ENCODE assay signal across 8 cellular contexts in the genomic region with DNA sequence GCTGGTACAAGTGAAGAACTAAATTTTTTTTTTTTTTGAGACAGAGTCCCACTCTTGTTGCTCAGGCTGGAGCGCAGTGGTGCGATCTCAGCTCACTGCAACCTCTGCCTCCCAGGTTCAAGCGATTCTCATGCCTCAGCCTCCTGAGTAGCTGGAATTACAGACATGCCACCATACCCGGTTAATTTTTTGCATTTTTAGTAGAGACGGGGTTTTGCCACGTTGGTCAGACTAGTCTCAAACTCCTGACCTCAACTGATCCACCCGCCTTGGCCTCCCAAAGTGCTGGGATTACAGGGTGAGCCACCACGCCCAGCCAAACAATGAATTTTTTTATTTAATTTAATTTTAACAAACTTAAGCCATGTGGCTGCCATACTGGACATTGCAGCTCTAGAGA. TPM values are rescaled to one million over a fixed set of nuclear protein-coding genes. Genes with fewer than 3 reads are reported as not detected.
A peak's percentile ranks its signal among the peaks of the same experiment; 100 is the strongest.
DNase-seq lines count a peak whose midpoint lies in the region; ATAC-seq, FAIRE-seq and TF ChIP-seq lines count a peak whose summit lies in the region.
"Not testable (repeated sequence)": the region's sequence is repeated elsewhere in the genome, so short reads cannot be mapped to it uniquely, and the experiment has no call there.

No MANE protein-coding gene starts in this region.

- H3K4me1 ChIP-seq in A549 = peaks cover 43% of the 10 kb centered on the region
- H3K4me1 ChIP-seq in GM12878 (ENCODE audit: control insufficient read depth, insufficient read depth, low read length) = peaks cover 25% of the 10 kb centered on the region; the same call in 1 of the 2 replicates
- H3K4me1 ChIP-seq in mesenchymal stem cell (ENCODE audit: control insufficient read depth, insufficient read depth, low read depth, low read length) = peaks cover 19% of the 10 kb centered on the region
- not testable (repeated sequence) for H3K4me1 ChIP-seq in rectal smooth muscle tissue (ENCODE audit: control insufficient read depth, insufficient read depth, low read length)

- TF ChIP-seq RAD21 in A549 (conservative IDR thresholded peaks at IDR 0.05 in 1 of 2, IDR thresholded peaks at IDR 0.05 in 1 of 2); GM12878 (IDR thresholded peaks at IDR 0.05; ENCODE audit: insufficient read depth, low read depth, low read length): not testable (repeated sequence)

- not testable (repeated sequence) for H3K14ac ChIP-seq in mesenchymal stem cell (ENCODE audit: low read length in 2 of 2)

- H3K79me2 ChIP-seq in GM12878 (ENCODE audit: control insufficient read depth, insufficient read depth, low read length) = peaks cover 78% of the 10 kb centered on the region

- H2BK5ac ChIP-seq in mesenchymal stem cell (ENCODE audit: low read depth, low read length, poor library complexity, severe bottlenecking) = not testable (repeated sequence)

- peak overlapping the region; percentile 84 for H3K4me3 Mint-ChIP-seq in activated CD4-positive, alpha-beta T cell treated with anti-CD3 and anti-CD28 coated beads, Interleukin-2, amount 10 ng/mL, durations not matched to agents 24 days and 14 days

- H3K4me1 Mint-ChIP-seq in activated CD4-positive, alpha-beta T cell treated with anti-CD3 and anti-CD28 coated beads, Interleukin-2, amount 10 ng/mL, durations not matched to agents 24 days and 14 days = peaks cover 27% of the 10 kb centered on the region

- H3K27me3 Mint-ChIP-seq in activated CD4-positive, alpha-beta T cell treated with anti-CD3 and anti-CD28 coated beads, Interleukin-2, amount 10 ng/mL, durations not matched to agents 24 days and 14 days = not testable (repeated sequence)

- H3K9ac ChIP-seq in GM12878 (ENCODE audit: control insufficient read depth, insufficient read depth, low read length) (peak overlapping the region; percentile 70), mesenchymal stem cell (ENCODE audit: low read length) (peak overlapping the region; percentile 99)
- H3K9ac ChIP-seq in rectal smooth muscle tissue (ENCODE audit: low read length) = not testable (repeated sequence)

- H3K4me2 ChIP-seq in A549 (peak overlapping the region; percentile 99), GM12878 (ENCODE audit: control insufficient read depth, insufficient read depth) (peak overlapping the region; percentile 88), mesenchymal stem cell (ENCODE audit: low read length, poor library complexity, severe bottlenecking) (peak overlapping the region; percentile 58)

- BruUV-seq in GM12878 (replicated peaks; lab: Mats Ljungman, UMichigan) = not testable (repeated sequence)

- in situ Hi-C loops in GM12878 (cut with MboI) = not testable (repeated sequence)

- not testable (repeated sequence) for H3K27ac Mint-ChIP-seq in activated CD4-positive, alpha-beta T cell treated with anti-CD3 and anti-CD28 coated beads, Interleukin-2, amount 10 ng/mL, durations not matched to agents 24 days and 14 days

- H4K91ac ChIP-seq in mesenchymal stem cell (ENCODE audit: low read length) = not testable (repeated sequence)

- H3K9me3 Mint-ChIP-seq in activated CD4-positive, alpha-beta T cell treated with anti-CD3 and anti-CD28 coated beads, Interleukin-2, amount 10 ng/mL, durations not matched to agents 24 days and 14 days = not testable (repeated sequence)

- not testable (repeated sequence) for H3K79me1 ChIP-seq in mesenchymal stem cell (replicated peaks; ENCODE audit: low read length, poor library complexity, severe bottlenecking)

- not testable (repeated sequence) for TF ChIP-seq CTCF in A549 (IDR thresholded peaks at IDR 0.05); GM12864 (IDR thresholded peaks at IDR 0.05; ENCODE audit: low read depth, low read length, missing control alignments); NB4 (IDR thresholded peaks at IDR 0.05; ENCODE audit: low read depth, low read length); GM12878 (IDR thresholded peaks at IDR 0.05 in 2 of 3, conservative IDR thresholded peaks at IDR 0.05 in 1 of 3; ENCODE audit: control insufficient read depth in 2 of 3, extremely low read depth in 1 of 3, insufficient read depth in 1 of 3, low read depth in 3 of 3, low read length in 3 of 3); fibroblast of mammary gland (conservative IDR thresholded peaks at IDR 0.05; ENCODE audit: control insufficient read depth, insufficient read depth, low read depth, low read length)

- not testable (repeated sequence) for ATAC-seq in A549, GM12878

- RAD21 ChIA-PET in GM12878 (lab: Charles Lee; ENCODE audit: unreplicated experiment) = not testable (repeated sequence)

- intact Hi-C loops in activated CD4-positive, alpha-beta T cell treated with anti-CD3 and anti-CD28 coated beads, Interleukin-2, amount 10 ng/mL, durations not matched to agents 24 days and 14 days (cut with micrococcal nuclease) = not testable (repeated sequence)
- intact Hi-C loops in GM12878 (cut with micrococcal nuclease; ENCODE audit: unreplicated experiment) = loop anchor here (10.0 kb wide), 1 partner anchor 208 kb away; a partner anchor contains a TSS

- H2AFZ ChIP-seq in GM12878 (ENCODE audit: control insufficient read depth, low read depth, low read length); mesenchymal stem cell (ENCODE audit: low read depth, low read length): not testable (repeated sequence)

- peaks cover 5 to 26% of the 10 kb centered on the region in 2 experiments for H3K36me3 ChIP-seq in GM12878 (ENCODE audit: control insufficient read depth in 2 of 2, insufficient read depth in 2 of 2, low read length in 1 of 2)
- peaks cover 41 to 62% of the 10 kb centered on the region in 2 experiments for H3K36me3 ChIP-seq in mesenchymal stem cell (ENCODE audit: control insufficient read depth in 1 of 2, insufficient read depth in 2 of 2, low read depth in 1 of 2, low read length in 2 of 2)
- H3K36me3 ChIP-seq in rectal smooth muscle tissue (ENCODE audit: control insufficient read depth, insufficient read depth, low read length) = peaks cover 17% of the 10 kb centered on the region

- peak overlapping the region in 1 of 2 experiments; percentile 95; a peak in 1 of 6 replicates for H3K27ac ChIP-seq in A549
- H3K27ac ChIP-seq in GM12878 (ENCODE audit: control insufficient read depth, insufficient read depth) = peak overlapping the region; percentile 93; the same call in 1 of the 2 replicates
- not testable (repeated sequence) for H3K27ac ChIP-seq in mesenchymal stem cell (ENCODE audit: low read length, poor library complexity, severe bottlenecking); rectal smooth muscle tissue (ENCODE audit: low read depth, low read length)

- H3K23ac ChIP-seq in mesenchymal stem cell (ENCODE audit: low read length in 2 of 2) = not testable (repeated sequence)

- not testable (repeated sequence) for TF ChIP-seq EP300 in A549 (IDR thresholded peaks at IDR 0.05); GM12878 (IDR thresholded peaks at IDR 0.05; ENCODE audit: borderline replicate concordance in 1 of 2, control insufficient read depth in 1 of 2, low read depth in 2 of 2, low read length in 2 of 2)

- not testable (repeated sequence) for H4K8ac ChIP-seq in mesenchymal stem cell (ENCODE audit: low read length)

- FAIRE-seq in A549 (lab: Jason Lieb, UNC); GM12878 (lab: Jason Lieb, UNC): not testable (repeated sequence)

- DNase-seq in A549 (ENCODE audit: low read depth in 1 of 2, low spot score in 1 of 2); GM12864 (ENCODE audit: low read depth); NB4 (ENCODE audit: low read depth); activated CD4-positive, alpha-beta T cell treated with anti-CD3 and anti-CD28 coated beads, Interleukin-2, amount 10 ng/mL, durations not matched to agents 24 days and 14 days; GM12878 (ENCODE audit: low read depth, low spot score); fibroblast of mammary gland (ENCODE audit: low read depth); mesenchymal stem cell: not testable (repeated sequence)

- not testable (repeated sequence) for H4K20me1 ChIP-seq in GM12878 (ENCODE audit: control insufficient read depth, insufficient read depth)

- not testable (repeated sequence) for H3K18ac ChIP-seq in mesenchymal stem cell (ENCODE audit: low read depth in 1 of 2, low read length in 2 of 2)

- not testable (repeated sequence) for H3K4ac ChIP-seq in mesenchymal stem cell (ENCODE audit: low read depth in 1 of 2, low read length in 2 of 2)

- H3K36me3 Mint-ChIP-seq in activated CD4-positive, alpha-beta T cell treated with anti-CD3 and anti-CD28 coated beads, Interleukin-2, amount 10 ng/mL, durations not matched to agents 24 days and 14 days (ENCODE audit: low read depth) = peaks cover 54% of the 10 kb centered on the region

- not testable (repeated sequence) for H3K27me3 ChIP-seq in GM12878 (replicated peaks in 1 of 2; ENCODE audit: control insufficient read depth in 2 of 2, insufficient read depth in 2 of 2, low read length in 1 of 2); mesenchymal stem cell (ENCODE audit: control insufficient read depth in 1 of 2, insufficient read depth in 1 of 2, low read length in 2 of 2); rectal smooth muscle tissue (ENCODE audit: control insufficient read depth, insufficient read depth, low read length)

- not testable (repeated sequence) for TF ChIP-seq POLR2A in A549 (IDR thresholded peaks at IDR 0.05; ENCODE audit: low read length); NB4 (IDR thresholded peaks at IDR 0.05; ENCODE audit: extremely low read depth, insufficient read length); GM12878 (IDR thresholded peaks at IDR 0.05; ENCODE audit: low read depth, low read length)

- CTCF ChIA-PET in A549 (lab: Yijun Ruan, JAX) = interaction anchor here (0.7 to 1.8 kb wide), 2 partner anchors 8 to 10 kb away, joined by 3 to 7 read pairs; a partner anchor contains a TSS
- CTCF ChIA-PET in GM12878 (lab: Yijun Ruan, JAX) = not testable (repeated sequence)

- POLR2A ChIA-PET in A549 (lab: Yijun Ruan, JAX) = interaction anchor here (0.9 to 1.2 kb wide), 2 partner anchors 8 to 25 kb away, joined by 3 to 6 read pairs; a partner anchor contains a TSS
- POLR2A ChIA-PET in GM12878 (lab: Charles Lee) = interaction anchor here (1.2 kb wide), 1 partner anchor 98 kb away, joined by 3 read pairs; a partner anchor contains a TSS

- H2AK5ac ChIP-seq in mesenchymal stem cell (ENCODE audit: low read length, severe bottlenecking) = not testable (repeated sequence)

- SMC1A ChIA-PET in GM12878 (lab: Charles Lee; ENCODE audit: uncharacterized antibody, unreplicated experiment) = interaction anchor here (0.6 to 1.4 kb wide), 5 partner anchors 8 to 291 kb away, joined by 3 to 4 read pairs (median 3); a partner anchor contains a TSS

- not testable (repeated sequence) for H3K9me3 ChIP-seq in A549; GM12878 (replicated peaks; ENCODE audit: control insufficient read depth, insufficient read depth, low read length); mesenchymal stem cell (ENCODE audit: control insufficient read depth, low read length)

- H3K4me3 ChIP-seq in A549 (peak overlapping the region; percentile 68), GM12864 (ENCODE audit: low read depth, low read length) (peak overlapping the region; percentile 80; the same call in 1 of the 2 replicates), NB4 (ENCODE audit: low read depth, low read length) (peak overlapping the region; percentile 79), GM12878 (peak overlapping the region; percentile 62), fibroblast of mammary gland (ENCODE audit: control insufficient read depth, low read depth, low read length) (peak overlapping the region; percentile 81), mesenchymal stem cell (ENCODE audit: insufficient read depth in 1 of 2, low read depth in 1 of 2, low read length in 2 of 2) (peak overlapping the region in 1 of 2 experiments; percentile 92), rectal smooth muscle tissue (ENCODE audit: low read length) (peak overlapping the region; percentile 90)

- H2BK15ac ChIP-seq in mesenchymal stem cell (ENCODE audit: low read depth, poor library complexity, severe bottlenecking) = not testable (repeated sequence)

- WGBS in A549 (ENCODE audit: missing lambda C conversion rate) = 81% methylated on average over 8 of the region's 8 CpGs
- 50% methylated on average over 8 of the region's 8 CpGs for WGBS in GM12878 (ENCODE audit: insufficient coverage, insufficient replicate concordance, low lambda C conversion rate, missing lambda C conversion rate)
- WGBS in mesenchymal stem cell = 98% methylated on average over 8 of the region's 8 CpGs

- not testable (repeated sequence) for H2BK12ac ChIP-seq in mesenchymal stem cell (ENCODE audit: low read length in 2 of 2)

- H2BK120ac ChIP-seq in mesenchymal stem cell (ENCODE audit: low read depth, low read length) = not testable (repeated sequence)

RNA-seq across cellular contexts. Expression of a gene that starts 1.2 kb away (rescaled TPM):
- polyA plus RNA-seq in A549 (2011; rRNA removed) (64.1 and 81.5 TPM in 2 replicates), A549 (2017; fragmentation: RNase III; extraction: RNeasy Plus Mini Kit Qiagen cat#74134 plus additional on column Dnase treatment) (43.2 to 50.8 TPM (median 45.8 TPM) in 3 replicates), GM12878 (2011; rRNA removed) (22.8 and 39.8 TPM in 2 replicates), GM12878 (2014; fragmentation: Illumina TruSeq; extraction: Trizol) (40.8 and 54.4 TPM in 2 replicates), GM12878 (2014; fragmentation: Nextera tagmentation; extraction: Ambion mirVana) (10 to 100 TPM; 10.8 to 12.1 TPM), GM12878 (2014; rRNA removed) (95.3 and 102 TPM in 2 replicates), GM12878 (2016; fragmentation: Nextera tagmentation; extraction: Ambion mirVana) (10 to 100 TPM; 62.2 to 65.1 TPM)
- 72.5 and 73.2 TPM in 2 replicates for polyA plus RNA-seq in A549 (2012; cell fraction: cytosol; rRNA removed)
- polyA plus RNA-seq in A549 (2012; cell fraction: nucleus; rRNA removed) = 193 and 238 TPM in 2 replicates
- polyA minus RNA-seq in A549 (2011; rRNA and poly(A)+ RNA removed) = 224 and 252 TPM in 2 replicates
- total RNA-seq in activated CD4-positive, alpha-beta T cell treated with anti-CD3 and anti-CD28 coated beads, Interleukin-2, amount 10 ng/mL, durations not matched to agents 24 days and 14 days = 169 and 176 TPM in 2 replicates
- total RNA-seq in GM12878 (2013; cell fraction: nucleolus; rRNA removed) = 380 and 510 TPM in 2 replicates
- total RNA-seq in GM12878 (2014; rRNA removed) (89.6 and 90.7 TPM in 2 replicates), GM12878 (2014; rRNA removed; fragmentation: Illumina TruSeq; extraction: Trizol) (41.6 and 43.8 TPM in 2 replicates), GM12878 (2021) (137 and 150 TPM in 2 replicates)
- polyA plus RNA-seq in GM12878 (2011; ENCODE audit: low read depth) = 53.5 TPM
- polyA plus RNA-seq in GM12878 (2011; cell fraction: cytosol; rRNA removed) = 40.6 and 52.3 TPM in 2 replicates
- 433 and 567 TPM in 2 replicates for polyA plus RNA-seq in GM12878 (2011; cell fraction: nucleus; rRNA removed)
- 49.9 and 56.2 TPM in 2 replicates for polyA plus RNA-seq in GM12878 (2012)
- polyA minus RNA-seq in GM12878 (2011; rRNA and poly(A)+ RNA removed) = 131 and 147 TPM in 2 replicates
- polyA minus RNA-seq in GM12878 (2011; cell fraction: cytosol; rRNA and poly(A)+ RNA removed) = 50.5 and 61.8 TPM in 2 replicates
- polyA minus RNA-seq in GM12878 (2011; cell fraction: nucleus; rRNA and poly(A)+ RNA removed) = 129 and 222 TPM in 2 replicates
- 19.7 TPM for polyA plus RNA-seq in mesenchymal stem cell (2013, experiment 1 of 2)
- 17.3 TPM for polyA plus RNA-seq in mesenchymal stem cell (2013, experiment 2 of 2)

RNA-seq across cellular contexts. Expression of a gene that starts 7.6 kb away (rescaled TPM):
- polyA plus RNA-seq in A549 (2011; rRNA removed) = 5,441 and 7,182 TPM in 2 replicates
- polyA plus RNA-seq in A549 (2012; cell fraction: cytosol; rRNA removed) = 7,109 and 7,241 TPM in 2 replicates
- polyA plus RNA-seq in A549 (2012; cell fraction: nucleus; rRNA removed) = 3,292 and 3,609 TPM in 2 replicates
- 3,449 to 3,524 TPM (median 3,456 TPM) in 3 replicates for polyA plus RNA-seq in A549 (2017; fragmentation: RNase III; extraction: RNeasy Plus Mini Kit Qiagen cat#74134 plus additional on column Dnase treatment)
- polyA minus RNA-seq in A549 (2011; rRNA and poly(A)+ RNA removed) = 4,371 and 5,632 TPM in 2 replicates
- 2,659 and 2,699 TPM in 2 replicates for total RNA-seq in activated CD4-positive, alpha-beta T cell treated with anti-CD3 and anti-CD28 coated beads, Interleukin-2, amount 10 ng/mL, durations not matched to agents 24 days and 14 days
- total RNA-seq in GM12878 (2013; cell fraction: nucleolus; rRNA removed) = 746 and 806 TPM in 2 replicates
- total RNA-seq in GM12878 (2014; rRNA removed) = 6,095 and 6,267 TPM in 2 replicates
- total RNA-seq in GM12878 (2014; rRNA removed; fragmentation: Illumina TruSeq; extraction: Trizol) = 4,804 and 4,972 TPM in 2 replicates
- 4,342 and 4,473 TPM in 2 replicates for total RNA-seq in GM12878 (2021)
- polyA plus RNA-seq in GM12878 (2011; ENCODE audit: low read depth) = 10,931 TPM
- polyA plus RNA-seq in GM12878 (2011; rRNA removed) = 4,342 and 6,647 TPM in 2 replicates
- 11,436 and 11,538 TPM in 2 replicates for polyA plus RNA-seq in GM12878 (2011; cell fraction: cytosol; rRNA removed)
- polyA plus RNA-seq in GM12878 (2011; cell fraction: nucleus; rRNA removed) = 3,468 and 4,357 TPM in 2 replicates
- polyA plus RNA-seq in GM12878 (2012) = 6,488 and 7,133 TPM in 2 replicates
- polyA plus RNA-seq in GM12878 (2014; fragmentation: Illumina TruSeq; extraction: Trizol) = 4,326 and 6,258 TPM in 2 replicates
- 1,000 to 10,000 TPM; 6,784 to 8,495 TPM for polyA plus RNA-seq in GM12878 (2014; fragmentation: Nextera tagmentation; extraction: Ambion mirVana)
- 7,537 and 7,931 TPM in 2 replicates for polyA plus RNA-seq in GM12878 (2014; rRNA removed)
- polyA plus RNA-seq in GM12878 (2016; fragmentation: Nextera tagmentation; extraction: Ambion mirVana) = 1,000 to 10,000 TPM; 2,171 to 2,235 TPM
- 5,528 and 7,467 TPM in 2 replicates for polyA minus RNA-seq in GM12878 (2011; rRNA and poly(A)+ RNA removed)
- 1,348 and 1,626 TPM in 2 replicates for polyA minus RNA-seq in GM12878 (2011; cell fraction: cytosol; rRNA and poly(A)+ RNA removed)
- polyA minus RNA-seq in GM12878 (2011; cell fraction: nucleus; rRNA and poly(A)+ RNA removed) = 556 and 712 TPM in 2 replicates
- polyA plus RNA-seq in mesenchymal stem cell (2013, experiment 1 of 2) = 3,349 TPM
- 3,313 TPM for polyA plus RNA-seq in mesenchymal stem cell (2013, experiment 2 of 2)
